ENCODE assay signal across 1 cellular context in genomic region chr19:12954150-12954962, GRCh38.
TF ChIP-seq lines count a peak whose summit lies in the region.

No MANE protein-coding gene starts in this region.

TF ChIP-seq in HCT116, 20 proteins besides CTCF, POLR2A, EP300 and RAD21 (continued from another document):
- TF ChIP-seq ZBTB33 (IDR thresholded peaks at IDR 0.05; ENCODE audit: extremely low read depth, insufficient replicate concordance, low read length): no peak
- no peak for TF ChIP-seq ZFX (IDR thresholded peaks at IDR 0.05)
- no peak for TF ChIP-seq SIN3A (IDR thresholded peaks at IDR 0.05; ENCODE audit: low read depth)
- no peak for TF ChIP-seq EZH2 (IDR thresholded peaks at IDR 0.05)
- no peak for TF ChIP-seq SRF (IDR thresholded peaks at IDR 0.05; ENCODE audit: low read depth)
- no peak for TF ChIP-seq EGR1 (IDR thresholded peaks at IDR 0.05; ENCODE audit: low read depth)
- no peak for TF ChIP-seq YY1 (IDR thresholded peaks at IDR 0.05; ENCODE audit: extremely low read depth, insufficient replicate concordance, low read depth, low read length)
